In genomic region chr19:16069813-16070365, GRCh38 we compare ENCODE assay signal across 1 cellular context.
TF ChIP-seq lines count a peak whose summit lies in the region.

No MANE protein-coding gene starts in this region.

TF ChIP-seq in IMR-90, 13 proteins besides CTCF, POLR2A, EP300 and RAD21:
- TF ChIP-seq MAFK (IDR thresholded peaks at IDR 0.05; ENCODE audit: low read depth, low read length) (no peak), SMC3 (IDR thresholded peaks at IDR 0.05; ENCODE audit: low read depth, low read length) (no peak), RFX5 (IDR thresholded peaks at IDR 0.05; ENCODE audit: low read depth, low read length) (no peak), NFE2L2 (IDR thresholded peaks at IDR 0.05; ENCODE audit: low read depth, low read length) (no peak), MXI1 (IDR thresholded peaks at IDR 0.05; ENCODE audit: borderline replicate concordance, low read depth, low read length) (no peak), FOS (IDR thresholded peaks at IDR 0.05; ENCODE audit: low read depth, low read length) (no peak), RCOR1 (IDR thresholded peaks at IDR 0.05; ENCODE audit: insufficient replicate concordance, low read length) (no peak), CHD1 (IDR thresholded peaks at IDR 0.05; ENCODE audit: low read depth, low read length) (no peak), BHLHE40 (IDR thresholded peaks at IDR 0.05; ENCODE audit: low read depth, low read length) (no peak), CEBPB (IDR thresholded peaks at IDR 0.05; ENCODE audit: low read depth, low read length) (no peak), MAZ (IDR thresholded peaks at IDR 0.05; ENCODE audit: borderline replicate concordance, low read depth, low read length) (no peak), USF2 (IDR thresholded peaks at IDR 0.05; ENCODE audit: low read depth, low read length) (no peak)
- TF ChIP-seq, protein P1, sequence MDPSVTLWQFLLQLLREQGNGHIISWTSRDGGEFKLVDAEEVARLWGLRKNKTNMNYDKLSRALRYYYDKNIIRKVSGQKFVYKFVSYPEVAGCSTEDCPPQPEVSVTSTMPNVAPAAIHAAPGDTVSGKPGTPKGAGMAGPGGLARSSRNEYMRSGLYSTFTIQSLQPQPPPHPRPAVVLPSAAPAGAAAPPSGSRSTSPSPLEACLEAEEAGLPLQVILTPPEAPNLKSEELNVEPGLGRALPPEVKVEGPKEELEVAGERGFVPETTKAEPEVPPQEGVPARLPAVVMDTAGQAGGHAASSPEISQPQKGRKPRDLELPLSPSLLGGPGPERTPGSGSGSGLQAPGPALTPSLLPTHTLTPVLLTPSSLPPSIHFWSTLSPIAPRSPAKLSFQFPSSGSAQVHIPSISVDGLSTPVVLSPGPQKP (IDR thresholded peaks at IDR 0.05; ENCODE audit: borderline replicate concordance, low read depth, low read length), result no peak
